In genomic region chr22:33579448-33580093, GRCh38 we compare ENCODE assay signal across 9 cellular contexts.
DNase-seq lines count a peak whose midpoint lies in the region; ATAC-seq and TF ChIP-seq lines count a peak whose summit lies in the region.
"Had no signal": no experiment of that assay in that cellular context is flagged by ENCODE, and none has a peak within 500 bp of the region (broad histone marks: within the 10 kb centered on the region; RNA-seq: fewer than 3 reads in every experiment).

No MANE protein-coding gene starts in this region.

- no peak for TF ChIP-seq POLR2A in suprapubic skin (IDR thresholded peaks at IDR 0.05)

- no peak for TF ChIP-seq EP300 in suprapubic skin (IDR thresholded peaks at IDR 0.05)

- no peak overlapping the region for H3K27ac ChIP-seq in HL-60 (replicated peaks)
- H3K27ac ChIP-seq in lung (ENCODE audit: low read depth in 1 of 2, low read length in 1 of 2) = no peak overlapping the region
- no peak overlapping the region for H3K27ac ChIP-seq in suprapubic skin

- H3K27ac Mint-ChIP-seq in effector memory CD8-positive, alpha-beta T cell = no peak overlapping the region
- H3K27ac Mint-ChIP-seq: dendritic cell treated with granulocyte-macrophage colony-stimulating factor and Interleukin-4, amounts not matched to agents 40 ng/mL and 50 ng/mL, for 4 days had no signal

- peaks cover 0 to 3% of the 10 kb centered on the region in 2 donors for H3K9me3 Mint-ChIP-seq in effector memory CD8-positive, alpha-beta T cell
- H3K9me3 Mint-ChIP-seq: dendritic cell treated with granulocyte-macrophage colony-stimulating factor and Interleukin-4, amounts not matched to agents 40 ng/mL and 50 ng/mL, for 4 days had no signal

- H3K36me3 ChIP-seq in lung (ENCODE audit: control insufficient read depth in 2 of 2, insufficient read depth in 2 of 2, low read length in 2 of 2) = no peaks in the 10 kb centered on the region
- no peaks in the 10 kb centered on the region for H3K36me3 ChIP-seq in suprapubic skin

- H3K4me1 ChIP-seq in lung (ENCODE audit: control insufficient read depth in 2 of 2, insufficient read depth in 2 of 2, low read length in 2 of 2) (peaks cover 1 to 15% of the 10 kb centered on the region in 2 donors), suprapubic skin (peaks cover 3% of the 10 kb centered on the region)

- TF ChIP-seq CTCF in HL-60 (IDR thresholded peaks at IDR 0.05; ENCODE audit: insufficient read depth, low read length) (peak; percentile 93), lung (IDR thresholded peaks at IDR 0.05; ENCODE audit: control extremely low read depth, extremely low read depth) (peak; percentile 78), suprapubic skin (IDR thresholded peaks at IDR 0.05) (peak; percentile 63 to 79)

- 64 to 65% methylated on average over 8 of the region's 8 CpGs for WGBS in lung, 2 donors
- 73% methylated on average over 8 of the region's 8 CpGs for WGBS in suprapubic skin

- H3K27me3 ChIP-seq in HL-60 (ENCODE audit: insufficient read depth, poor library complexity, severe bottlenecking) (no peaks in the 10 kb centered on the region), lung (ENCODE audit: control insufficient read depth, insufficient read depth) (no peaks in the 10 kb centered on the region), suprapubic skin (no peaks in the 10 kb centered on the region)

- peak; percentile 1 to 8 for DNase-seq in NOMO-1 (lab: John Stamatoyannopoulos, UW; ENCODE audit: unreplicated experiment in 2 of 2)
- no peak for DNase-seq in NOMO-1 treated with dmso at 0.1 percent for 144 hours (lab: John Stamatoyannopoulos, UW; ENCODE audit: unreplicated experiment)
- DNase-seq in HL-60 (ENCODE audit: low read depth in 1 of 2, low spot score in 1 of 2) = peak; percentile 8 to 42
- DNase-seq in SW480 (ENCODE audit: low spot score) = peak; percentile 20
- DNase-seq in effector memory CD8-positive, alpha-beta T cell = peak in 2 of 3 experiments; percentile 1 to 2
- peak; percentile 54 for DNase-seq in lung (ENCODE audit: low spot score)
- DNase-seq in suprapubic skin (ENCODE audit: low spot score in 2 of 2) = peak in 1 of 2 donors; percentile 79

- no peak overlapping the region for H3K4me3 Mint-ChIP-seq in effector memory CD8-positive, alpha-beta T cell
- H3K4me3 Mint-ChIP-seq: dendritic cell treated with granulocyte-macrophage colony-stimulating factor and Interleukin-4, amounts not matched to agents 40 ng/mL and 50 ng/mL, for 4 days had no signal

- H3K27me3 Mint-ChIP-seq in effector memory CD8-positive, alpha-beta T cell = no peaks in the 10 kb centered on the region
- H3K27me3 Mint-ChIP-seq: dendritic cell treated with granulocyte-macrophage colony-stimulating factor and Interleukin-4, amounts not matched to agents 40 ng/mL and 50 ng/mL, for 4 days had no signal

- no peak overlapping the region for H3K4me3 ChIP-seq in HL-60 (replicated peaks; ENCODE audit: insufficient read depth, low read length)
- H3K4me3 ChIP-seq in lung = no peak overlapping the region
- no peak overlapping the region for H3K4me3 ChIP-seq in suprapubic skin

- H3K36me3 Mint-ChIP-seq in effector memory CD8-positive, alpha-beta T cell (ENCODE audit: insufficient read depth) = no peaks in the 10 kb centered on the region

- H3K4me1 Mint-ChIP-seq in effector memory CD8-positive, alpha-beta T cell (ENCODE audit: low read depth in 2 of 2) = no peaks in the 10 kb centered on the region

- ATAC-seq in effector memory CD8-positive, alpha-beta T cell (replicated peaks) = no peak
- ATAC-seq in lung (ENCODE audit: insufficient read depth, low FRiP score) = peak; percentile 72
- no peak for ATAC-seq in GM18867 (IDR thresholded peaks at IDR 0.05; ENCODE audit: unreplicated experiment)

- H3K9me3 ChIP-seq in lung (ENCODE audit: control insufficient read depth in 2 of 2, insufficient read depth in 1 of 2, low read length in 1 of 2) = no peaks in the 10 kb centered on the region
- H3K9me3 ChIP-seq in suprapubic skin = no peaks in the 10 kb centered on the region
